ENCODE assay signal across 1 cellular context in genomic region chr9:110257097-110257955, GRCh38.
TF ChIP-seq lines count a peak whose summit lies in the region.

No MANE protein-coding gene starts in this region.

TF ChIP-seq in HepG2, 621 proteins besides CTCF, POLR2A, EP300 and RAD21 (continued from another document):
- TF ChIP-seq, protein P1, sequence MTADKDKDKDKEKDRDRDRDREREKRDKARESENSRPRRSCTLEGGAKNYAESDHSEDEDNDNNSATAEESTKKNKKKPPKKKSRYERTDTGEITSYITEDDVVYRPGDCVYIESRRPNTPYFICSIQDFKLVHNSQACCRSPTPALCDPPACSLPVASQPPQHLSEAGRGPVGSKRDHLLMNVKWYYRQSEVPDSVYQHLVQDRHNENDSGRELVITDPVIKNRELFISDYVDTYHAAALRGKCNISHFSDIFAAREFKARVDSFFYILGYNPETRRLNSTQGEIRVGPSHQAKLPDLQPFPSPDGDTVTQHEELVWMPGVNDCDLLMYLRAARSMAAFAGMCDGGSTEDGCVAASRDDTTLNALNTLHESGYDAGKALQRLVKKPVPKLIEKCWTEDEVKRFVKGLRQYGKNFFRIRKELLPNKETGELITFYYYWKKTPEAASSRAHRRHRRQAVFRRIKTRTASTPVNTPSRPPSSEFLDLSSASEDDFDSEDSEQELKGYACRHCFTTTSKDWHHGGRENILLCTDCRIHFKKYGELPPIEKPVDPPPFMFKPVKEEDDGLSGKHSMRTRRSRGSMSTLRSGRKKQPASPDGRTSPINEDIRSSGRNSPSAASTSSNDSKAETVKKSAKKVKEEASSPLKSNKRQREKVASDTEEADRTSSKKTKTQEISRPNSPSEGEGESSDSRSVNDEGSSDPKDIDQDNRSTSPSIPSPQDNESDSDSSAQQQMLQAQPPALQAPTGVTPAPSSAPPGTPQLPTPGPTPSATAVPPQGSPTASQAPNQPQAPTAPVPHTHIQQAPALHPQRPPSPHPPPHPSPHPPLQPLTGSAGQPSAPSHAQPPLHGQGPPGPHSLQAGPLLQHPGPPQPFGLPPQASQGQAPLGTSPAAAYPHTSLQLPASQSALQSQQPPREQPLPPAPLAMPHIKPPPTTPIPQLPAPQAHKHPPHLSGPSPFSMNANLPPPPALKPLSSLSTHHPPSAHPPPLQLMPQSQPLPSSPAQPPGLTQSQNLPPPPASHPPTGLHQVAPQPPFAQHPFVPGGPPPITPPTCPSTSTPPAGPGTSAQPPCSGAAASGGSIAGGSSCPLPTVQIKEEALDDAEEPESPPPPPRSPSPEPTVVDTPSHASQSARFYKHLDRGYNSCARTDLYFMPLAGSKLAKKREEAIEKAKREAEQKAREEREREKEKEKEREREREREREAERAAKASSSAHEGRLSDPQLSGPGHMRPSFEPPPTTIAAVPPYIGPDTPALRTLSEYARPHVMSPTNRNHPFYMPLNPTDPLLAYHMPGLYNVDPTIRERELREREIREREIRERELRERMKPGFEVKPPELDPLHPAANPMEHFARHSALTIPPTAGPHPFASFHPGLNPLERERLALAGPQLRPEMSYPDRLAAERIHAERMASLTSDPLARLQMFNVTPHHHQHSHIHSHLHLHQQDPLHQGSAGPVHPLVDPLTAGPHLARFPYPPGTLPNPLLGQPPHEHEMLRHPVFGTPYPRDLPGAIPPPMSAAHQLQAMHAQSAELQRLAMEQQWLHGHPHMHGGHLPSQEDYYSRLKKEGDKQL (CRISPR knock-in tag; IDR thresholded peaks at IDR 0.05; ENCODE audit: low read depth), result no peak
- TF ChIP-seq ZKSCAN1 (IDR thresholded peaks at IDR 0.05; ENCODE audit: low read length), result no peak
- TF ChIP-seq NRL (CRISPR knock-in tag; IDR thresholded peaks at IDR 0.05; ENCODE audit: borderline replicate concordance), result 0 out of 2 replicates have a peak, but pooled peaks have one; percentile 7
- no peak for TF ChIP-seq MED13 (CRISPR knock-in tag; IDR thresholded peaks at IDR 0.05)
- no peak for TF ChIP-seq ZNF33B (CRISPR knock-in tag; IDR thresholded peaks at IDR 0.05)
- TF ChIP-seq ZNF512 (CRISPR knock-in tag; IDR thresholded peaks at IDR 0.05), result peak; percentile 62; the same call in 1 of the 2 replicates
- peak; percentile 53; the same call in 1 of the 2 replicates for TF ChIP-seq ZNF292 (CRISPR knock-in tag; IDR thresholded peaks at IDR 0.05; ENCODE audit: borderline replicate concordance, low read depth)
- no peak for TF ChIP-seq DDIT3 (CRISPR knock-in tag; IDR thresholded peaks at IDR 0.05)
- TF ChIP-seq PHF21A (CRISPR knock-in tag; IDR thresholded peaks at IDR 0.05), result peak; percentile 63; the same call in 1 of the 2 replicates
- TF ChIP-seq ADNP (CRISPR knock-in tag; IDR thresholded peaks at IDR 0.05), result peak; percentile 78
- peak; percentile 94 for TF ChIP-seq ZNF652 (CRISPR knock-in tag; IDR thresholded peaks at IDR 0.05; ENCODE audit: borderline replicate concordance, low read depth)
- 0 out of 2 replicates have a peak, but pooled peaks have one; percentile 59 for TF ChIP-seq CBX5 (CRISPR knock-in tag; IDR thresholded peaks at IDR 0.05; ENCODE audit: borderline replicate concordance)
- TF ChIP-seq RCOR2 (CRISPR knock-in tag; IDR thresholded peaks at IDR 0.05), result peak; percentile 72; the same call in 1 of the 2 replicates
- no peak for TF ChIP-seq ZNF263 (CRISPR knock-in tag; IDR thresholded peaks at IDR 0.05)
